In the genomic region with DNA sequence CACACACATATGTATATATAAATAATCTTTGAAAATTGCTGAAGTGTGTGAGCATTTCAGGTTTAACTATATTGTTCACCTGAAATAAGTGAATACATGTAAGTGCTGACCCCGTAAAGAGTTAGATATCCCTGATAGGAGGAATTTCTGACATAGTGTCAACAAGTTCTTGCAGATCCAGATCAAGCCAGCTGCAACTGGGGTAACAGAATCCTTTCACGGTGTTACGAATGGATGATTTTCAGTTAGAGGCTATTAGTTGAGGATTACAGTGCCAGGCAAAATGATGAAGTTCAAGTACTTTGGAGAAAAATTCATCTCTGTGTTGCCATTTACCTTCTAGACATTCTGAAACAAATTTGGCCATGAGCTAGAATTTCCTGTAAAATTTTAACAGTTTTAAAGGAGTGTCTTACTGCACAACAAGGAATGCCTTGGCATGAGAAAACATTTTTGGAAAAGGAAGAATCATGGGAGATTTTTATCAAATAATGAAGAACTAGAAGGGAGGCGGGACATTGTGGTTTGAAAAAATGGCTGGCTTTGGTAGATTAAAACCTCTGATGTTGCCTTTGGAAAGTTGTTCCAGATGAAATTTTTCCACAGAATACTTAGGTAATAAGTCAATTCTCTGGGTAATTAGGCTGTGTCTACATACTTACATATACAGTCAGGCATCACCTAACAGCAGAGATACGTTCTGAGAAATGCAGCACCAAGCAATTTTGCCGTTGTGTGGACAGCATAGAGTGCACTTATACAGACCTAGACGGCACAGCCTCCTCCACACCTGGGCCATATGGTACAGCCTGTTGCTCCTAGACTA, we compare ENCODE assay signal across 16 cellular contexts.
A peak's percentile ranks its signal among the peaks of the same experiment; 100 is the strongest.
DNase-seq lines count a peak whose midpoint lies in the region; ATAC-seq, FAIRE-seq and TF ChIP-seq lines count a peak whose summit lies in the region.
"Had no signal": no experiment of that assay in that cellular context is flagged by ENCODE, and none has a peak within 500 bp of the region (broad histone marks: within the 10 kb centered on the region; RNA-seq: fewer than 3 reads in every experiment).

No MANE protein-coding gene starts in this region.

- H3K79me2 ChIP-seq in astrocyte (ENCODE audit: insufficient read depth, low read length) = no peaks in the 10 kb centered on the region
- H3K79me2 ChIP-seq: parathyroid adenoma had no signal

- peak overlapping the region; percentile 79 for H3K4me2 ChIP-seq in astrocyte (ENCODE audit: low read length)

- intact Hi-C loops in left colon (cut with DNase I, micrococcal nuclease) = no loop called here

- no peak for TF ChIP-seq CTCF in AG04450 (IDR thresholded peaks at IDR 0.05; ENCODE audit: low read depth, low read length)
- TF ChIP-seq CTCF in astrocyte (IDR thresholded peaks at IDR 0.05; ENCODE audit: insufficient read depth, low read depth, low read length) = no peak

- H3K9ac ChIP-seq in astrocyte (ENCODE audit: low read length) = peak overlapping the region; percentile 6
- H3K9ac ChIP-seq: parathyroid adenoma had no signal

- H3K27me3 Mint-ChIP-seq in astrocyte (ENCODE audit: low read depth, unreplicated experiment) = no peaks in the 10 kb centered on the region
- no peaks in the 10 kb centered on the region for H3K27me3 Mint-ChIP-seq in naive thymus-derived CD8-positive, alpha-beta T cell
- H3K27me3 Mint-ChIP-seq: dendritic cell treated with granulocyte-macrophage colony-stimulating factor and Interleukin-4, amounts not matched to agents 40 ng/mL and 50 ng/mL, for 4 days had no signal

- no peak overlapping the region for H3K4me3 Mint-ChIP-seq in astrocyte (ENCODE audit: unreplicated experiment)
- no peak overlapping the region for H3K4me3 Mint-ChIP-seq in naive thymus-derived CD8-positive, alpha-beta T cell
- H3K4me3 Mint-ChIP-seq: dendritic cell treated with granulocyte-macrophage colony-stimulating factor and Interleukin-4, amounts not matched to agents 40 ng/mL and 50 ng/mL, for 4 days had no signal

- POLR2A ChIA-PET in AG04450 (lab: Yijun Ruan, JAX) = no interaction called here
- POLR2A ChIA-PET in naive thymus-derived CD8-positive, alpha-beta T cell (lab: Charles Lee) = no interaction called here

- no peaks in the 10 kb centered on the region for H3K36me3 ChIP-seq in astrocyte (ENCODE audit: insufficient read depth, low read length)
- H3K36me3 ChIP-seq: spleen had no signal

- peak overlapping the region; percentile 78 for H3K27ac Mint-ChIP-seq in astrocyte (ENCODE audit: unreplicated experiment)
- no peak overlapping the region for H3K27ac Mint-ChIP-seq in naive thymus-derived CD8-positive, alpha-beta T cell
- H3K27ac Mint-ChIP-seq: dendritic cell treated with granulocyte-macrophage colony-stimulating factor and Interleukin-4, amounts not matched to agents 40 ng/mL and 50 ng/mL, for 4 days had no signal

- H4K20me1 ChIP-seq in astrocyte (ENCODE audit: insufficient read depth, low read length) = no peaks in the 10 kb centered on the region

- ATAC-seq in GM19463 (IDR thresholded peaks at IDR 0.05; ENCODE audit: unreplicated experiment) = peak; percentile 6
- ATAC-seq in left colon = peak; percentile 36
- no peak for ATAC-seq in naive thymus-derived CD8-positive, alpha-beta T cell
- no peak for ATAC-seq in stimulated activated naive CD8-positive, alpha-beta T cell treated with anti-CD3 and anti-CD28 coated beads, Interleukin-15, Interleukin-2, amounts not matched to agents 100 U/mL and 50 U/mL, for 24 hours

- H3K4me3 ChIP-seq in AG04450 (ENCODE audit: low read depth, low read length) (no peak overlapping the region), astrocyte (ENCODE audit: insufficient read depth, low read depth, low read length) (peak overlapping the region; percentile 30)
- H3K4me3 ChIP-seq: spleen had no signal

- H2AFZ ChIP-seq in astrocyte (ENCODE audit: low read depth, low read length) = no peak overlapping the region
- H2AFZ ChIP-seq: parathyroid adenoma had no signal

- peak overlapping the region; percentile 81 for H3K27ac ChIP-seq in AG04450 (ENCODE audit: low read depth, low read length)
- peak overlapping the region; percentile 58 for H3K27ac ChIP-seq in astrocyte (ENCODE audit: low read depth, low read length)
- H3K27ac ChIP-seq: HL-60, parathyroid adenoma, spleen had no signal

- peak; percentile 92 for FAIRE-seq in astrocyte (lab: Jason Lieb, UNC)

- peaks cover 5% of the 10 kb centered on the region for H3K9me3 Mint-ChIP-seq in astrocyte (ENCODE audit: unreplicated experiment)
- peaks cover 0 to 4% (median 0%) of the 10 kb centered on the region in 9 donors for H3K9me3 Mint-ChIP-seq in naive thymus-derived CD8-positive, alpha-beta T cell

- CTCF ChIA-PET in AG04450 (lab: Charles Lee) = no interaction called here

- no peaks in the 10 kb centered on the region for H3K36me3 Mint-ChIP-seq in astrocyte (ENCODE audit: low read depth, unreplicated experiment)
- H3K36me3 Mint-ChIP-seq in naive thymus-derived CD8-positive, alpha-beta T cell = peaks cover 0 to 5% (median 0%) of the 10 kb centered on the region in 3 donors

- peaks cover 12% of the 10 kb centered on the region for H3K4me1 ChIP-seq in astrocyte (ENCODE audit: insufficient read depth, low read length)
- H3K4me1 ChIP-seq: parathyroid adenoma, spleen had no signal

- H3K27me3 ChIP-seq in AG04450 (ENCODE audit: control insufficient read depth, insufficient read depth, low read length) (no peaks in the 10 kb centered on the region), astrocyte (ENCODE audit: insufficient read depth, low read length) (no peaks in the 10 kb centered on the region)
- H3K27me3 ChIP-seq: spleen had no signal

- H3K9me3 ChIP-seq in AG04450 (ENCODE audit: control insufficient read depth, insufficient read depth, low read length) (peaks cover 4% of the 10 kb centered on the region), astrocyte (ENCODE audit: insufficient read depth, low read depth, low read length) (no peaks in the 10 kb centered on the region)

- DNase-seq in AG04450 (ENCODE audit: low read depth, low spot score) (no peak), astrocyte (ENCODE audit: low read depth) (peak; percentile 95), left colon (no peak), mesenteric fat pad (ENCODE audit: low spot score) (no peak), HPDE6-E6E7 (ENCODE audit: extremely low spot score) (no peak)
- DNase-seq in naive thymus-derived CD8-positive, alpha-beta T cell = no peak
- no peak for DNase-seq in stimulated activated naive CD8-positive, alpha-beta T cell treated with anti-CD3 and anti-CD28 coated beads, Interleukin-15, Interleukin-2, amounts not matched to agents 100 U/mL and 50 U/mL, for 24 hours
- DNase-seq: amygdala; Karpas-422; NCI-H1417 treated with DMSO at 0.1 percent for 48 hours; spleen; stimulated activated naive CD4-positive, alpha-beta T cell had no signal

- H3K4me1 Mint-ChIP-seq in astrocyte (ENCODE audit: low read depth, unreplicated experiment) = peaks cover 12% of the 10 kb centered on the region
- no peaks in the 10 kb centered on the region for H3K4me1 Mint-ChIP-seq in naive thymus-derived CD8-positive, alpha-beta T cell

Comparison
In these comparisons a context has a peak if more than half of its experiments do, and no peak if none do; other contexts are left out.
1. ATAC-seq: peak in GM19463 (single experiment) and left colon (single experiment); none in naive thymus-derived CD8-positive, alpha-beta T cell (0 of 2) and stimulated activated naive CD8-positive, alpha-beta T cell treated with anti-CD3 and anti-CD28 coated beads, Interleukin-15, Interleukin-2, amounts not matched to agents 100 U/mL and 50 U/mL, for 24 hours (single experiment).